Comparison of ENCODE assay signal across 16 cellular contexts in the genomic region with DNA sequence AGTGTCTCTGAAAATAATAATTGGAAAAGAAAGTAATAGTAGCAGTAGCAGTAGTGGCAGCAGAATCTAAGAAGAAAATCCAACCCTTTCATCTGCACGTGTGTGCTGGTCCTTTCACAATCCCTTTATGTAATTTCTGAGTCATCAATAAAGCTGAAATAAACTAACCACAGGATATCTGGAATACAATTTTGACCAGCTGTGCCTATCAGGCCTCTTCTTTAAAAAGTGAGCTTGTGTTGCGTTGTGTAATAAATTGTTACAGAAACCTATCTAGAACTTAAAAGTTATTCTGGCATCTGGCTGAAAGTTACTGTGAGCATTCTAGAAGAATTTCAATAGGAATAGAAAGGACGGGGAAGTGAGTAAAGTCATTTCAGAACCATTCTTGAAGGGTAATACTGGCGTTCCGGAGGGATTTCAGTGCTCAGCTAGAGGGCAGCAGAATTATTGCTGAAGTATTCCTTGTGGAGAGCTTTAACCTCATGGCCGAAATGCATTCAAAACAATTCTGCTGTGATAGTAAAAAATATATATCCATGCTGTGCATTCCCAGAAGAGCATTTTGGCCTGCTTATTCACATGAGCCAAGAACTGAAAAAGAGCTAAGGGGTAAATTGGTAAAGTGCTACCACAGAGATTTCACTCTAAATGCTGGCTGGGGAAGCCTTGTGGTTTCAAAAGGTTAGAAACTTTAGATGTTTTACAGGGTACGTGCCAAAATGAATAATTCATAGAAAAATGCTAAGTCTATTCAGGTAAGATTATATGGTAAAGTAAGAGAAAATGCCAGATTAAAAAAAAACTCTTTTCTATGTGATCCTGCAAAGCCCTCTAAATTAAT.
DNase-seq lines count a peak whose midpoint lies in the region; ATAC-seq, FAIRE-seq and TF ChIP-seq lines count a peak whose summit lies in the region.
"Had no signal": no experiment of that assay in that cellular context is flagged by ENCODE, and none has a peak within 500 bp of the region (broad histone marks: within the 10 kb centered on the region; RNA-seq: fewer than 3 reads in every experiment).

No MANE protein-coding gene starts in this region.

- no peaks in the 10 kb centered on the region for H3K27me3 ChIP-seq in K562 (ENCODE audit: control insufficient read depth in 2 of 2, insufficient read depth in 2 of 2, low read length in 2 of 2)
- no peaks in the 10 kb centered on the region for H3K27me3 ChIP-seq in left lung

- H3K36me3 ChIP-seq in K562 (ENCODE audit: control insufficient read depth, insufficient read depth, low read length) (no peaks in the 10 kb centered on the region), left lung (no peaks in the 10 kb centered on the region)

- no peak overlapping the region for H3K27ac ChIP-seq in K562 (ENCODE audit: extremely low read depth, low read depth, low read length)
- no peak overlapping the region for H3K27ac ChIP-seq in left lung

- WGBS in K562 (ENCODE audit: insufficient coverage, low coverage, missing lambda C conversion rate): 16% methylated on average over 7 of the region's 7 CpGs

- FAIRE-seq in K562 (lab: Jason Lieb, UNC) (no peak), GM19239 (lab: Jason Lieb, UNC) (no peak)

- no peak overlapping the region for H3K9ac ChIP-seq in K562 (ENCODE audit: insufficient read depth in 1 of 2, low read depth in 2 of 2, low read length in 2 of 2)

- TF ChIP-seq RAD21 in K562 (CRISPR knock-in tag; conservative IDR thresholded peaks at IDR 0.05 in 1 of 2, IDR thresholded peaks at IDR 0.05 in 1 of 2): no peak

- no peaks in the 10 kb centered on the region for H3K9me1 ChIP-seq in K562 (ENCODE audit: control insufficient read depth, insufficient read depth, low read length)

- DNase-seq in ELR (ENCODE audit: low read depth) (peak; percentile 44), NB4 (ENCODE audit: low read depth) (peak; percentile 56), K562 (ENCODE audit: extremely low read depth in 1 of 4, low spot score in 3 of 4) (no peak), left lung (no peak), GDM1 (lab: John Stamatoyannopoulos, UW) (no peak), NCI-H1436 (lab: John Stamatoyannopoulos, UW) (no peak), GM19239 (ENCODE audit: insufficient read length, low spot score) (no peak)
- DNase-seq in effector CD4-positive, alpha-beta T cell: no peak
- DNase-seq: CD4-positive, alpha-beta memory T cell; cortex of kidney; naive thymus-derived CD8-positive, alpha-beta T cell; NCI-H2227 treated with DMSO at 0.1 percent for 48 hours; right cardiac atrium; RPMI8226; stimulated activated naive CD8-positive, alpha-beta T cell treated with anti-CD3 and anti-CD28 coated beads, Interleukin-15, Interleukin-2, amounts not matched to agents 100 U/mL and 50 U/mL, for 24 hours had no signal

- TF ChIP-seq POLR2A in NB4 (IDR thresholded peaks at IDR 0.05; ENCODE audit: extremely low read depth, insufficient read length): no peak
- no peak for TF ChIP-seq POLR2A in K562 (conservative IDR thresholded peaks at IDR 0.05)

- H3K4me1 ChIP-seq in K562 (replicated peaks in 1 of 2; ENCODE audit: control insufficient read depth in 2 of 2, insufficient read depth in 2 of 2, low read length in 2 of 2) (no peaks in the 10 kb centered on the region), left lung (no peaks in the 10 kb centered on the region)

- no peak overlapping the region for H3K4me3 ChIP-seq in NB4 (ENCODE audit: low read depth, low read length)
- H3K4me3 ChIP-seq in K562: no peak overlapping the region
- no peak overlapping the region for H3K4me3 ChIP-seq in left lung

- H4K20me1 ChIP-seq in K562 (replicated peaks; ENCODE audit: control insufficient read depth, insufficient read depth, low read length): no peaks in the 10 kb centered on the region

- intact Hi-C loops in K562 (cut with micrococcal nuclease): no loop called here
- intact Hi-C loops in left lung (cut with DNase I): no loop called here

- TF ChIP-seq CTCF in NB4 (IDR thresholded peaks at IDR 0.05; ENCODE audit: low read depth, low read length) (no peak), K562 (IDR thresholded peaks at IDR 0.05 in 2 of 3, conservative IDR thresholded peaks at IDR 0.05 in 1 of 3; ENCODE audit: insufficient read depth in 2 of 3, low read depth in 1 of 3, low read length in 3 of 3) (no peak), left lung (IDR thresholded peaks at IDR 0.05) (no peak)

- in situ Hi-C loops in K562 (cut with MboI): no loop called here

- no peak for TF ChIP-seq EP300 in K562 (IDR thresholded peaks at IDR 0.05; ENCODE audit: low read length)

- H2AFZ ChIP-seq in K562 (ENCODE audit: low read depth, low read length): no peak overlapping the region

- H3K79me2 ChIP-seq in K562 (ENCODE audit: control insufficient read depth, insufficient read depth, low read length): no peaks in the 10 kb centered on the region

- no TSS peak for BruUV-seq in K562 (replicated peaks; lab: Mats Ljungman, UMichigan)

- H3K4me2 ChIP-seq in K562 (ENCODE audit: insufficient read depth, low read length): no peak overlapping the region

- no peaks in the 10 kb centered on the region; the same call in none of the 2 replicates for H3K9me3 ChIP-seq in K562 (replicated peaks; ENCODE audit: control insufficient read depth, insufficient read depth, low read depth, low read length)
- no peaks in the 10 kb centered on the region for H3K9me3 ChIP-seq in left lung

- ATAC-seq in K562: no peak
- ATAC-seq in left lung: peak; percentile 43
- ATAC-seq: activated naive CD4-positive, alpha-beta T cell treated with anti-CD3 and anti-CD28 coated beads, Interleukin-2, amount 50 U/mL, for 72 hours; naive thymus-derived CD8-positive, alpha-beta T cell; right cardiac atrium; stimulated activated naive CD8-positive, alpha-beta T cell treated with anti-CD3 and anti-CD28 coated beads, Interleukin-15, Interleukin-2, amounts not matched to agents 100 U/mL and 50 U/mL, for 24 hours had no signal

- CTCF ChIA-PET in K562 (lab: Yijun Ruan, JAX; ENCODE audit: low intra/inter-chr PET ratio): no interaction called here

- POLR2A ChIA-PET in K562 (lab: Yijun Ruan, JAX): no interaction called here

TF ChIP-seq in K562, 482 proteins besides CTCF, POLR2A, EP300 and RAD21:
- TF ChIP-seq PTBP1 (IDR thresholded peaks at IDR 0.05; ENCODE audit: low read depth, low read length): no peak
- TF ChIP-seq ZNF316 (IDR thresholded peaks at IDR 0.05): 0 out of 2 replicates have a peak, but pooled peaks have one; percentile 10
- no peak for TF ChIP-seq ZNF23 (CRISPR knock-in tag; IDR thresholded peaks at IDR 0.05)
- TF ChIP-seq PCBP1 (IDR thresholded peaks at IDR 0.05; ENCODE audit: low read depth, low read length, poor library complexity, severe bottlenecking): no peak

Comparison
In these comparisons a context has a peak if more than half of its experiments do, and no peak if none do; other contexts are left out.
1. DNase-seq: peak in ELR (single experiment) and NB4 (single experiment); none in K562 (0 of 4), left lung (0 of 2), GDM1 (single experiment), NCI-H1436 (single experiment), GM19239 (single experiment) and effector CD4-positive, alpha-beta T cell (single experiment).